18 cellular contexts compared by ENCODE assay signal in the genomic region with DNA sequence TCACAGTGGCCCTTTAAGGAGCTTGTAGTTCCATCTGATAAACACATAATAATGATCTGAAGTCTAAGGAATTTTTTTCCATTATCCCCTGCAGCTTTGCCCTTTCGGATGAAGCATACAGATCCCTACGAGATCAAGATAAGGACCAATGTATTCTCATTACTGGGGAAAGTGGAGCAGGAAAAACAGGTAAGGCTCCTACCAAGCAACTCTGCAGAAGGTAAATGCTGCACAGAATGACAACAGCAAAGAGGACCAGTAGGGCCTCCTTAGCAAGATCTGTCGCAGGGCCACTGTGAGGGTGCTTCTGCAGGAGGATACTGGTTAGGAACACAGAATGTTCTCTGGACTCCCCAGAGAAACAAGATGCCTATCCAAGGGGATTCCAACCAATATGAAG.
A peak's percentile ranks its signal among the peaks of the same experiment; 100 is the strongest.
DNase-seq lines count a peak whose midpoint lies in the region; ATAC-seq and TF ChIP-seq lines count a peak whose summit lies in the region.
"Had no signal": no experiment of that assay in that cellular context is flagged by ENCODE, and none has a peak within 500 bp of the region (broad histone marks: within the 10 kb centered on the region; RNA-seq: fewer than 3 reads in every experiment).

No MANE protein-coding gene starts in this region.

- no peaks in the 10 kb centered on the region for H3K4me1 Mint-ChIP-seq in activated CD4-positive, alpha-beta T cell treated with anti-CD3 and anti-CD28 coated beads, Interleukin-2, amount 10 ng/mL, durations not matched to agents 24 days and 14 days
- H3K4me1 Mint-ChIP-seq: CD4-positive, CD25-positive, alpha-beta regulatory T cell; CD8-positive, alpha-beta memory T cell had no signal

- no peaks in the 10 kb centered on the region for H3K27me3 ChIP-seq in mesendoderm (ENCODE audit: insufficient read depth, low read length, poor library complexity)
- H3K27me3 ChIP-seq: BE2C had no signal

- peaks cover 3% of the 10 kb centered on the region for H3K4me1 ChIP-seq in mesendoderm (ENCODE audit: control insufficient read depth, low read depth, low read length)
- H3K4me1 ChIP-seq: HAP-1 had no signal

- peaks cover 1% of the 10 kb centered on the region for H3K36me3 ChIP-seq in mesendoderm (ENCODE audit: control insufficient read depth, insufficient read depth, low read length)

- H3K56ac ChIP-seq in mesendoderm (ENCODE audit: low read length) = no peak overlapping the region

- H4K5ac ChIP-seq in mesendoderm (ENCODE audit: low read length) = no peak overlapping the region

- no peak overlapping the region for H3K23ac ChIP-seq in mesendoderm (ENCODE audit: low read length)

- peaks cover 8% of the 10 kb centered on the region for H3K36me3 Mint-ChIP-seq in activated CD4-positive, alpha-beta T cell treated with anti-CD3 and anti-CD28 coated beads, Interleukin-2, amount 10 ng/mL, durations not matched to agents 24 days and 14 days (ENCODE audit: low read depth)
- H3K36me3 Mint-ChIP-seq: CD4-positive, CD25-positive, alpha-beta regulatory T cell had no signal

- TF ChIP-seq CTCF in VCaP (conservative IDR thresholded peaks at IDR 0.05) = no peak

- H2BK15ac ChIP-seq in mesendoderm (replicated peaks; ENCODE audit: low read depth) = no peak overlapping the region

- intact Hi-C loops in activated CD4-positive, alpha-beta T cell treated with anti-CD3 and anti-CD28 coated beads, Interleukin-2, amount 10 ng/mL, durations not matched to agents 24 days and 14 days (cut with micrococcal nuclease) = no loop called here

- H3K79me2 ChIP-seq in mesendoderm (ENCODE audit: control insufficient read depth, insufficient read depth, low read length) = peaks cover 2% of the 10 kb centered on the region

- no peaks in the 10 kb centered on the region for H3K27me3 Mint-ChIP-seq in activated CD4-positive, alpha-beta T cell treated with anti-CD3 and anti-CD28 coated beads, Interleukin-2, amount 10 ng/mL, durations not matched to agents 24 days and 14 days

- H2AK5ac ChIP-seq in mesendoderm (ENCODE audit: low read length) = no peak overlapping the region

- no peak overlapping the region for H3K4me2 ChIP-seq in mesendoderm (ENCODE audit: low read length)

- peaks cover 9% of the 10 kb centered on the region for H3K79me1 ChIP-seq in mesendoderm (ENCODE audit: low read length)

- H3K18ac ChIP-seq in mesendoderm (ENCODE audit: low read length) = peak overlapping the region; percentile 47

- H2BK120ac ChIP-seq in mesendoderm (ENCODE audit: low read depth, low read length) = no peak overlapping the region

- WGBS in mesendoderm (ENCODE audit: extremely low coverage, insufficient coverage, low lambda C conversion rate) = no CpG with 5 or more reads among the region's 3 CpGs

- DNase-seq in activated CD4-positive, alpha-beta T cell treated with anti-CD3 and anti-CD28 coated beads, Interleukin-2, amount 10 ng/mL, durations not matched to agents 24 days and 14 days = peak; percentile 28
- no peak for DNase-seq in activated CD4-positive, alpha-beta T cell treated with anti-CD3 and anti-CD28 coated beads, Interleukin-2, amount 50 U/mL, for 48 hours
- peak; percentile 57 for DNase-seq in mesendoderm
- DNase-seq: BE2C; C1 segment of cervical spinal cord; CD4-positive, CD25-positive, alpha-beta regulatory T cell; CD8-positive, alpha-beta memory T cell; COR-L47; DMS 273 treated with DMSO at 0.1 percent for 48 hours; DMS53; DND-41; EL; GM23248 had no signal

- no peak overlapping the region for H4K8ac ChIP-seq in mesendoderm (ENCODE audit: low read depth, low read length)

- H3K9me3 Mint-ChIP-seq in activated CD4-positive, alpha-beta T cell treated with anti-CD3 and anti-CD28 coated beads, Interleukin-2, amount 10 ng/mL, durations not matched to agents 24 days and 14 days = peaks cover 17% of the 10 kb centered on the region
- H3K9me3 Mint-ChIP-seq: CD8-positive, alpha-beta memory T cell had no signal

- H3K4ac ChIP-seq in mesendoderm (ENCODE audit: low read depth, low read length) = no peak overlapping the region

- H2BK5ac ChIP-seq in mesendoderm (ENCODE audit: low read length) = no peak overlapping the region

- no peak overlapping the region for H3K9ac ChIP-seq in mesendoderm (ENCODE audit: low read length)
- H3K9ac ChIP-seq: GM23248 had no signal

- H3K4me3 Mint-ChIP-seq in activated CD4-positive, alpha-beta T cell treated with anti-CD3 and anti-CD28 coated beads, Interleukin-2, amount 10 ng/mL, durations not matched to agents 24 days and 14 days = no peak overlapping the region
- H3K4me3 Mint-ChIP-seq: CD4-positive, CD25-positive, alpha-beta regulatory T cell; CD8-positive, alpha-beta memory T cell had no signal

- H3K4me3 ChIP-seq in mesendoderm (ENCODE audit: low read length) = no peak overlapping the region
- H3K4me3 ChIP-seq: GM23248, HAP-1 had no signal

- ATAC-seq in HG02642 (IDR thresholded peaks at IDR 0.05; ENCODE audit: poor library complexity, unreplicated experiment) (no peak), GM21423 (IDR thresholded peaks at IDR 0.05; ENCODE audit: unreplicated experiment) (no peak)

- no peak overlapping the region for H3K27ac Mint-ChIP-seq in activated CD4-positive, alpha-beta T cell treated with anti-CD3 and anti-CD28 coated beads, Interleukin-2, amount 10 ng/mL, durations not matched to agents 24 days and 14 days
- H3K27ac Mint-ChIP-seq: CD4-positive, CD25-positive, alpha-beta regulatory T cell; CD8-positive, alpha-beta memory T cell had no signal

- H3K27ac ChIP-seq in VCaP = peak overlapping the region; percentile 62
- no peak overlapping the region for H3K27ac ChIP-seq in mesendoderm (ENCODE audit: low read depth, low read length)
- H3K27ac ChIP-seq: GM23248, HL-60 had no signal

Comparison
In these comparisons a context has a peak if more than half of its experiments do, and no peak if none do; other contexts are left out.
1. DNase-seq: peak in activated CD4-positive, alpha-beta T cell treated with anti-CD3 and anti-CD28 coated beads, Interleukin-2, amount 10 ng/mL, durations not matched to agents 24 days and 14 days (single experiment) and mesendoderm (single experiment); none in activated CD4-positive, alpha-beta T cell treated with anti-CD3 and anti-CD28 coated beads, Interleukin-2, amount 50 U/mL, for 48 hours (0 of 2).